In genomic region chr10:77109470-77109994, GRCh38 we compare ENCODE assay signal across 28 cellular contexts.
A peak's percentile ranks its signal among the peaks of the same experiment; 100 is the strongest.
DNase-seq lines count a peak whose midpoint lies in the region; FAIRE-seq and TF ChIP-seq lines count a peak whose summit lies in the region.
"Had no signal": no experiment of that assay in that cellular context is flagged by ENCODE, and none has a peak within 500 bp of the region (broad histone marks: within the 10 kb centered on the region; RNA-seq: fewer than 3 reads in every experiment).

No MANE protein-coding gene starts in this region.

- no peaks in the 10 kb centered on the region for H3K9me3 ChIP-seq in ascending aorta
- H3K9me3 ChIP-seq in neural progenitor cell (ENCODE audit: low read depth) = no peaks in the 10 kb centered on the region
- H3K9me3 ChIP-seq: A549, SK-N-SH had no signal

- TF ChIP-seq CTCF in ascending aorta (IDR thresholded peaks at IDR 0.05) = no peak
- no peak for TF ChIP-seq CTCF in neural progenitor cell (IDR thresholded peaks at IDR 0.05)

- H3K27ac ChIP-seq in ascending aorta (peak overlapping the region; percentile 75 to 82), neural progenitor cell (no peak overlapping the region)
- H3K27ac ChIP-seq: A549, GM23248 had no signal

- intact Hi-C loops in ascending aorta (cut with DNase I) = no loop called here

- H3K9ac ChIP-seq in neural progenitor cell = no peak overlapping the region
- H3K9ac ChIP-seq: GM23248, SK-N-SH had no signal

- H2AFZ ChIP-seq in neural progenitor cell (replicated peaks) = peak overlapping the region; percentile 55
- H2AFZ ChIP-seq: GM23248 had no signal

- no peak overlapping the region for H3K4me2 ChIP-seq in neural progenitor cell
- H3K4me2 ChIP-seq: A549, SK-N-SH had no signal

- no peaks in the 10 kb centered on the region for H3K27me3 Mint-ChIP-seq in neural progenitor cell (ENCODE audit: insufficient read depth, low read depth)

- H3K36me3 Mint-ChIP-seq in neural progenitor cell = no peaks in the 10 kb centered on the region
- H3K36me3 Mint-ChIP-seq: CD14-positive monocyte; CD8-positive, alpha-beta memory T cell had no signal

- DNase-seq in GM12892 (ENCODE audit: insufficient read length) (no peak), H7 (peak; percentile 22), ascending aorta (ENCODE audit: low spot score in 2 of 2) (no peak), neural progenitor cell (ENCODE audit: low spot score) (no peak), NCI-H1694 (lab: John Stamatoyannopoulos, UW) (no peak), anterior cingulate cortex (lab: John Stamatoyannopoulos, UW) (no peak), mesenteric fat pad (ENCODE audit: low spot score) (no peak)
- DNase-seq: AML-193; CD8-positive, alpha-beta memory T cell; DMS 273 treated with DMSO at 0.1 percent for 48 hours; DMS79; EL; GDM1; Karpas-422; NCI-H1092 treated with DMSO at 0.1 percent for 48 hours; NCI-H1436; NCI-H187 treated with DMSO at 0.1 percent for 48 hours; NCI-H2171 treated with DMSO at 0.1 percent for 48 hours; NCI-H345; NCI-H510A treated with DMSO at 0.1 percent for 48 hours; NCI-H748 treated with DMSO at 0.1 percent for 48 hours; SK-N-SH; SW 1271 had no signal

- H4K20me1 ChIP-seq in neural progenitor cell (ENCODE audit: low read depth) = no peaks in the 10 kb centered on the region

- H3K4me3 Mint-ChIP-seq in neural progenitor cell = no peak overlapping the region
- H3K4me3 Mint-ChIP-seq: CD14-positive monocyte; CD8-positive, alpha-beta memory T cell; T-helper 1 cell treated with Interleukin-12 subunit alpha and Interleukin-12 subunit beta and Interleukin-4 antibody, amounts not matched to agents 30 μg/mL and 1 μg/mL, for 36 hours had no signal

- H3K27me3 ChIP-seq in H7 (ENCODE audit: control insufficient read depth, insufficient read depth, low read length) = no peaks in the 10 kb centered on the region
- no peaks in the 10 kb centered on the region for H3K27me3 ChIP-seq in ascending aorta
- peaks cover 4% of the 10 kb centered on the region for H3K27me3 ChIP-seq in neural progenitor cell

- H3K36me3 ChIP-seq in H7 (replicated peaks; ENCODE audit: control insufficient read depth, insufficient read depth, low read length) (no peaks in the 10 kb centered on the region), ascending aorta (no peaks in the 10 kb centered on the region), neural progenitor cell (no peaks in the 10 kb centered on the region)

- TF ChIP-seq POLR2A in GM12892 (IDR thresholded peaks at IDR 0.05; ENCODE audit: low read depth, low read length) = no peak

- H3K4me3 ChIP-seq in H7 (ENCODE audit: insufficient read depth, low read depth, low read length) (no peak overlapping the region), ascending aorta (no peak overlapping the region), neural progenitor cell (no peak overlapping the region)
- H3K4me3 ChIP-seq: A549, GM12878, GM23248 had no signal

- H3F3A ChIP-seq in neural progenitor cell (ENCODE audit: low read depth) = peaks cover 6% of the 10 kb centered on the region

- no peaks in the 10 kb centered on the region for H3K9me3 Mint-ChIP-seq in neural progenitor cell
- H3K9me3 Mint-ChIP-seq: CD14-positive monocyte; CD8-positive, alpha-beta memory T cell; T-helper 1 cell treated with Interleukin-12 subunit alpha and Interleukin-12 subunit beta and Interleukin-4 antibody, amounts not matched to agents 30 μg/mL and 1 μg/mL, for 36 hours had no signal

- FAIRE-seq in GM12892 (lab: Jason Lieb, UNC) = peak; percentile 24
- FAIRE-seq: A549, GM12878 had no signal

- peaks cover 27% of the 10 kb centered on the region for H3K4me1 Mint-ChIP-seq in neural progenitor cell
- H3K4me1 Mint-ChIP-seq: CD14-positive monocyte; CD8-positive, alpha-beta memory T cell had no signal

- H3K27ac Mint-ChIP-seq in neural progenitor cell = no peak overlapping the region
- H3K27ac Mint-ChIP-seq: CD14-positive monocyte; CD8-positive, alpha-beta memory T cell; T-helper 1 cell treated with Interleukin-12 subunit alpha and Interleukin-12 subunit beta and Interleukin-4 antibody, amounts not matched to agents 30 μg/mL and 1 μg/mL, for 36 hours had no signal

- H3K4me1 ChIP-seq in ascending aorta (peaks cover 20 to 52% of the 10 kb centered on the region in 2 donors), neural progenitor cell (peaks cover 15% of the 10 kb centered on the region)

- H3K79me2 ChIP-seq in neural progenitor cell (ENCODE audit: low read depth) = no peaks in the 10 kb centered on the region
